Comparison of ENCODE assay signal across 24 cellular contexts in the genomic region with DNA sequence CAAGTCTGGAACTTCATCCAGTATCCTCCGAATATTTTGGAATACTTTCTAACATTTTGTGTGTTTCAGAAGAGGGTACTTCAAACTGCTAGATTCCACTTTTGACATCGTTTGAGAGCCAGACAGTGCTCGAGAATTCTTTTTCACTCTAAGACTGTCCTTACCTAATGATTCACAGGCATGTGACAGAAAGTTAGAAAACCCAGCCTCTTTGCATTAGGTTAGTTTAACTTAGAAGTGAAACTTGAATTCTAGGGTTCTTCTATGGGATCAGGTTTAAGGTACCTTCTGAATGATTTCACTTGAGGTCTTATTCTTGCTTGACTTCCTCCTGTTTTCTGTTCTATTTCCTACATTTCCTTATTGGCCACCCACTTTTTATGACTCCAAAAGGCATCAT.
"Had no signal": no experiment of that assay in that cellular context is flagged by ENCODE, and none has a peak within 500 bp of the region (broad histone marks: within the 10 kb centered on the region; RNA-seq: fewer than 3 reads in every experiment).

No MANE protein-coding gene starts in this region.

- ATAC-seq: esophagus mucosa; gastrocnemius medialis; left lobe of liver; natural killer cell; stimulated activated effector memory CD8-positive, alpha-beta T cell treated with anti-CD3 and anti-CD28 coated beads, Interleukin-12 subunit alpha, Interleukin-12 subunit beta, amount 100 ng/mL, for 72 hours had no signal

- H3K36me3 ChIP-seq: gastrocnemius medialis, neutrophil, prostate gland, right atrium auricular region, sigmoid colon, tibial artery had no signal

- H3K79me2 ChIP-seq: hepatocyte had no signal

- H3K9me3 ChIP-seq: gastrocnemius medialis, neutrophil, prostate gland, right atrium auricular region, sigmoid colon, testis, tibial artery had no signal

- H3K27me3 ChIP-seq: dorsolateral prefrontal cortex, gastrocnemius medialis, hepatocyte, neutrophil, right atrium auricular region, sigmoid colon, testis, tibial artery had no signal

- H2AFZ ChIP-seq: hepatocyte had no signal

- H3K27ac ChIP-seq: dorsolateral prefrontal cortex, epithelial cell of prostate, gastrocnemius medialis, hepatocyte, neutrophil, prostate gland, right atrium auricular region, sigmoid colon, testis, tibial artery had no signal

- H3K4me1 ChIP-seq: gastrocnemius medialis, prostate gland, right atrium auricular region, sigmoid colon, testis, tibial artery had no signal

- DNase-seq: dorsolateral prefrontal cortex; effector CD8-positive, alpha-beta T cell; endodermal cell; foreskin fibroblast; gastrocnemius medialis; head of caudate nucleus; kidney; natural killer cell; sigmoid colon; stimulated activated CD4-positive, alpha-beta T cell treated with anti-CD3 and anti-CD28 coated beads, Interleukin-2, amount 100 ng/mL, for 24 hours; stimulated activated CD4-positive, alpha-beta T cell treated with anti-CD3 and anti-CD28 coated beads, Interleukin-4, amount 100 ng/mL, for 24 hours; stimulated activated naive CD4-positive, alpha-beta T cell treated with Interleukin-2 at 50 U/mL for 16 hours; substantia nigra; testis; tibial artery had no signal

- H3K4me3 ChIP-seq: dorsolateral prefrontal cortex, gastrocnemius medialis, hepatocyte, lung, prostate gland, right atrium auricular region, sigmoid colon, testis, tibial artery had no signal

- H3K4me2 ChIP-seq: hepatocyte had no signal
